In the genomic region with DNA sequence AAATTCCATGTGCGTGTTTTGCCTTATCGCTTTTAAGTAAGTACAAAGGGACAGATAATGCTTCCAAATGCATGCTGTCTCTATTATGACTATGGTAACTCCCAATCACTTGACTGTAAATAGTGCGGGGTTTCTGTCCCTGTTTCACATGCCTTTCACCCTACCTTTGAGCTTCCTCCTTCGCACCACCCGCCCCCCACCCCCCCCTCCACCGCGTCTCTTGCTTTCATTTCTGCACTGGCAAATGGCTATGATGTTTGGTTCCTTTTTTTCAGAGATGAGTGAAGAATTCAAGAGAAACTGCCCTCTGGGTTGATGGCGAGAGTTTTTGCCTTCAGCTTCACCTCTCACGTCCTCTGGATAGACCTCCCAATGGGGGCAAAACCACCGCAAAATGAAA, we compare ENCODE assay signal across 1 cellular context.
TF ChIP-seq lines count a peak whose summit lies in the region.

No MANE protein-coding gene starts in this region.

TF ChIP-seq in IMR-90, 13 proteins besides CTCF, POLR2A, EP300 and RAD21 (continued from another document):
- TF ChIP-seq CHD1 (IDR thresholded peaks at IDR 0.05; ENCODE audit: low read depth, low read length), result no peak
- TF ChIP-seq CEBPB (IDR thresholded peaks at IDR 0.05; ENCODE audit: low read depth, low read length), result no peak
- no peak for TF ChIP-seq FOS (IDR thresholded peaks at IDR 0.05; ENCODE audit: low read depth, low read length)
- no peak for TF ChIP-seq BHLHE40 (IDR thresholded peaks at IDR 0.05; ENCODE audit: low read depth, low read length)
